ENCODE assay signal across 13 cellular contexts in genomic region chr10:3931901-3932300, GRCh38.
"Had no signal": no experiment of that assay in that cellular context is flagged by ENCODE, and none has a peak within 500 bp of the region (broad histone marks: within the 10 kb centered on the region; RNA-seq: fewer than 3 reads in every experiment).

No MANE protein-coding gene starts in this region.

- H3K4me3 Mint-ChIP-seq: central memory CD8-positive, alpha-beta T cell; naive thymus-derived CD8-positive, alpha-beta T cell; stimulated activated naive CD8-positive, alpha-beta T cell treated with anti-CD3 and anti-CD28 coated beads, Interleukin-15, Interleukin-2, amounts not matched to agents 100 ng/mL and 50 ng/mL, for 24 hours; T-helper 17 cell had no signal

- H3K36me3 Mint-ChIP-seq: naive thymus-derived CD8-positive, alpha-beta T cell had no signal

- DNase-seq: activated CD4-positive, alpha-beta T cell treated with anti-CD3 and anti-CD28 coated beads for 1 hour; activated gamma-delta T cell treated with Interleukin-2 at 50 U/mL for 16 hours; colonic mucosa; foreskin melanocyte; lower lobe of right lung; naive thymus-derived CD8-positive, alpha-beta T cell; nucleus accumbens; SJCRH30; T-helper 17 cell; transverse colon; WERI-Rb-1 had no signal

- H3K27me3 Mint-ChIP-seq: central memory CD8-positive, alpha-beta T cell; naive thymus-derived CD8-positive, alpha-beta T cell; stimulated activated naive CD8-positive, alpha-beta T cell treated with anti-CD3 and anti-CD28 coated beads, Interleukin-15, Interleukin-2, amounts not matched to agents 100 ng/mL and 50 ng/mL, for 24 hours; T-helper 17 cell had no signal

- H3K9me3 Mint-ChIP-seq: naive thymus-derived CD8-positive, alpha-beta T cell had no signal

- ATAC-seq: lower lobe of right lung; naive thymus-derived CD8-positive, alpha-beta T cell; T-helper 17 cell had no signal
